Comparison of ENCODE assay signal across 8 cellular contexts in the genomic region with DNA sequence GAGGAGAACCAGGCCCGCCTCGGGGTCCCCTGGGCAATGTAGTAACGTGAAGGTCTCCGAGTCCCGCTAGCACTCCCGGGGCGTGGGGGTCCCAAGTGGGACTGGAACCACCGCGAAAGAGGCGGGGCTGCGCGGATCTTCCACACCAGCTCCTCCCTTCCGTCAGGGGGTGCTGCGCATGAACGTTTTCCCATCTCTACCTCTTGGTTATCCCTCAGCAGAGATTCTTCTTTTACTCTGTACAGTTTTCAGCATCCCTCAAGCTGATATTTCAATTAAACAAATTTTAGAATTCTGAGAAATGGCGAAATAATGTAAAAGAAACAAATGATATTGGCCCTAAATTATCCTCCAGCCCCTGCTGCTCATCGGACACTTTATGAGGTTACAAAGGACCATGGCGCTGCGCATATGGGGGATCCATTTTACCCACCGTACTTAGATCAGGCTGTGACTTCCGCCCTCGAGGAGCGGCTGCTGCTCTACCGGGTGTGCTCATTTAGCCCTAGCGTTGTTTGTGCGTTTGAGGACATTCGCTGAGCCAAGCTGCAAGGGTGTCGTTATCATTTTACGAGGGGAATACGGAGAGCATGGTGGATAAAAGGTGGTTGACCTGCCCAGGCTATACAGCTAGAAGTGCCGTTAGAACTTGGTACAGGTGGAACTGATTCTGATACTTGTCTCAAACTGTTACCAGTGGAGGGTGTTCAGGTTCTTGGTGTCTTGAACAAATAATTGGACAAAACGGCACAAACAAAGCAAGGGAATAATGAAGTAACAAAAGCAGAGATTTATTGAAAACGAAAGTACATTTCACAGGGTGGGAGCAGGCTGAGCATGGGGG.
DNase-seq lines count a peak whose midpoint lies in the region; ATAC-seq and TF ChIP-seq lines count a peak whose summit lies in the region.

No MANE protein-coding gene starts in this region.

- H3K4me3 ChIP-seq in AG10803 (ENCODE audit: low read length), result peak overlapping the region; percentile 90

- TF ChIP-seq CTCF in AG10803 (conservative IDR thresholded peaks at IDR 0.05; ENCODE audit: low read length), result peak; percentile 63

- peak; percentile 77 for ATAC-seq in GM19025 (IDR thresholded peaks at IDR 0.05; ENCODE audit: low read depth, unreplicated experiment)
- ATAC-seq in HG03280 (IDR thresholded peaks at IDR 0.05; ENCODE audit: unreplicated experiment), result peak; percentile 79

- H3K27ac ChIP-seq in cingulate gyrus (ENCODE audit: low read depth, low read length) (peak overlapping the region; percentile 90), layer of hippocampus (ENCODE audit: low read depth, low read length) (peak overlapping the region; percentile 90)

- no peaks in the 10 kb centered on the region for H3K27me3 ChIP-seq in layer of hippocampus (ENCODE audit: control insufficient read depth, insufficient read depth, low read length)

- DNase-seq in AG10803 (ENCODE audit: low read depth) (peak; percentile 89), NCI-H345 treated with DMSO at 0.1 percent for 48 hours (lab: John Stamatoyannopoulos, UW; ENCODE audit: unreplicated experiment) (peak; percentile 97)
- DNase-seq in activated CD4-positive, alpha-beta T cell treated with anti-CD3 and anti-CD28 coated beads for 24 hours (ENCODE audit: low read depth in 2 of 2), result peak; percentile 55 to 61
- DNase-seq in stimulated activated CD4-positive, alpha-beta T cell treated with anti-CD3 and anti-CD28 coated beads, Interleukin-1b, Interleukin-23, amount 100 ng/mL, for 24 hours (ENCODE audit: low read depth in 4 of 4, low spot score in 1 of 4), result peak; percentile 35 to 66 (median 56)

Comparison
In these comparisons a context has a peak if more than half of its experiments do, and no peak if none do; other contexts are left out.
1. Peak in every context shown above with its lines: DNase-seq, ATAC-seq, H3K4me3 ChIP-seq and H3K27ac ChIP-seq.